Comparison of ENCODE assay signal across 8 cellular contexts in genomic region chr10:73625884-73626753, GRCh38. TPM values are rescaled to one million over a fixed set of nuclear protein-coding genes. Genes with fewer than 3 reads are reported as not detected.
DNase-seq lines count a peak whose midpoint lies in the region; ATAC-seq and TF ChIP-seq lines count a peak whose summit lies in the region.

No MANE protein-coding gene starts in this region.

- H2AFZ ChIP-seq in smooth muscle cell (ENCODE audit: low read depth) = peak overlapping the region; percentile 99

- H3K27me3 ChIP-seq in AG04450 (ENCODE audit: control insufficient read depth, insufficient read depth, low read length) (no peaks in the 10 kb centered on the region), smooth muscle cell (ENCODE audit: low read depth) (no peaks in the 10 kb centered on the region)

- H3F3A ChIP-seq in smooth muscle cell (ENCODE audit: low read depth) = no peaks in the 10 kb centered on the region

- peak overlapping the region; percentile 95 for H3K4me3 ChIP-seq in AG04450 (ENCODE audit: low read depth, low read length)
- H3K4me3 ChIP-seq in WI38 (ENCODE audit: low read depth, low read length) = peak overlapping the region; percentile 92
- peak overlapping the region; percentile 92 to 93 for H3K4me3 ChIP-seq in cardiac fibroblast (replicated peaks in 1 of 2; ENCODE audit: low read depth in 2 of 2, low read length in 2 of 2)
- peak overlapping the region; percentile 90 for H3K4me3 ChIP-seq in smooth muscle cell

- H3K9me3 Mint-ChIP-seq in immature natural killer cell = no peaks in the 10 kb centered on the region

- POLR2A ChIA-PET in AG04450 (lab: Yijun Ruan, JAX) = interaction anchor here (0.7 to 1.8 kb wide), 5 partner anchors 22 to 176 kb away, joined by 3 to 7 read pairs (median 4); partner anchors contain the start of gene PPP3CB

- peak overlapping the region; percentile 89 to 100 (median 98) for H3K27ac Mint-ChIP-seq in immature natural killer cell

- H3K4me1 Mint-ChIP-seq in immature natural killer cell = peaks cover 16 to 27% of the 10 kb centered on the region in 2 donors

- CTCF ChIA-PET in AG04450 (lab: Charles Lee) = interaction anchor here (1.4 to 3.2 kb wide), 2 partner anchors 97 kb away, joined by 16 to 17 read pairs; no protein-coding TSS in a partner anchor

- H4K20me1 ChIP-seq in smooth muscle cell (ENCODE audit: low read depth) = no peaks in the 10 kb centered on the region

- WGBS in smooth muscle cell (ENCODE audit: low lambda C conversion rate) = 6% methylated on average over 37 of the region's 42 CpGs

- peak overlapping the region; percentile 98 for H3K4me2 ChIP-seq in smooth muscle cell

- H3K27ac ChIP-seq in AG04450 (ENCODE audit: low read depth, low read length) (peak overlapping the region; percentile 85), smooth muscle cell (ENCODE audit: low read depth) (peak overlapping the region; percentile 85)

- no peaks in the 10 kb centered on the region for H3K79me2 ChIP-seq in smooth muscle cell (ENCODE audit: low read depth)

- TF ChIP-seq CTCF in AG04450 (IDR thresholded peaks at IDR 0.05; ENCODE audit: low read depth, low read length) (no peak), WI38 (IDR thresholded peaks at IDR 0.05; ENCODE audit: low read depth, low read length) (no peak), cardiac fibroblast (IDR thresholded peaks at IDR 0.05; ENCODE audit: low read depth, low read length) (no peak), smooth muscle cell (IDR thresholded peaks at IDR 0.05; ENCODE audit: borderline replicate concordance, insufficient read depth, poor library complexity, severe bottlenecking) (no peak)

- peak overlapping the region; percentile 93 to 99 (median 99) for H3K4me3 Mint-ChIP-seq in immature natural killer cell

- H3K36me3 ChIP-seq in smooth muscle cell (ENCODE audit: low read depth) = no peaks in the 10 kb centered on the region

- peak overlapping the region; percentile 98 for H3K9ac ChIP-seq in smooth muscle cell (ENCODE audit: low read depth)

- H3K9me3 ChIP-seq in AG04450 (ENCODE audit: control insufficient read depth, insufficient read depth, low read length) (no peaks in the 10 kb centered on the region; the same call in 1 of the 2 replicates), smooth muscle cell (replicated peaks; ENCODE audit: low read depth) (no peaks in the 10 kb centered on the region)

- peaks cover 6% of the 10 kb centered on the region for H3K4me1 ChIP-seq in smooth muscle cell (ENCODE audit: low read depth)

- DNase-seq in AG04450 (ENCODE audit: low read depth, low spot score) = peak; percentile 94
- peak; percentile 56 for DNase-seq in NCI-H2196 treated with DMSO at 0.1 percent for 48 hours (lab: John Stamatoyannopoulos, UW; ENCODE audit: unreplicated experiment)
- peak; percentile 98 to 99 for DNase-seq in cardiac fibroblast (ENCODE audit: low read depth in 2 of 2)
- peak; percentile 89 to 93 (median 92) for DNase-seq in immature natural killer cell
- DNase-seq in smooth muscle cell (lab: John Stamatoyannopoulos, UW; ENCODE audit: unreplicated experiment) = peak; percentile 69

- H3K27me3 Mint-ChIP-seq in immature natural killer cell (ENCODE audit: low read depth in 3 of 3) = peaks cover 1 to 8% (median 4%) of the 10 kb centered on the region in 3 donors

- peak; percentile 95 for ATAC-seq in GM18907 (IDR thresholded peaks at IDR 0.05; ENCODE audit: unreplicated experiment)
- ATAC-seq in HG03139 (IDR thresholded peaks at IDR 0.05; ENCODE audit: unreplicated experiment) = peak; percentile 97

- no peaks in the 10 kb centered on the region for H3K36me3 Mint-ChIP-seq in immature natural killer cell

RNA-seq across cellular contexts. Expression of gene MYOZ1, which starts 15.2 kb away (rescaled TPM):
- polyA plus RNA-seq in AG04450 (2011; rRNA removed) (not detected in 2 replicates), immature natural killer cell (not detected), smooth muscle cell (1.7 and 5.6 TPM in 2 replicates)
- not detected in 2 replicates for polyA minus RNA-seq in AG04450 (2011; rRNA and poly(A)+ RNA removed)
- 2.4 and 3.9 TPM in 2 replicates for total RNA-seq in smooth muscle cell

RNA-seq across cellular contexts. Expression of gene SYNPO2L, which starts 29.7 kb away (rescaled TPM):
- polyA plus RNA-seq in AG04450 (2011; rRNA removed) = 0.02 and 0.05 TPM in 2 replicates
- polyA minus RNA-seq in AG04450 (2011; rRNA and poly(A)+ RNA removed) = 0.05 and 0.13 TPM in 2 replicates
- not detected for polyA plus RNA-seq in immature natural killer cell
- total RNA-seq in smooth muscle cell = not detected in 2 replicates
- polyA plus RNA-seq in smooth muscle cell = 0.18 and 0.25 TPM in 2 replicates

RNA-seq across cellular contexts. Expression of gene USP54, which starts 35.0 kb away (rescaled TPM):
- polyA plus RNA-seq in AG04450 (2011; rRNA removed) (8.6 and 11.2 TPM in 2 replicates), immature natural killer cell (1 to 10 TPM in 1 of 3 donors, under 1 TPM in 1, not detected in 1; 0.48 to 1.6 TPM), smooth muscle cell (3.1 and 6.8 TPM in 2 replicates)
- 13.6 and 16.1 TPM in 2 replicates for polyA minus RNA-seq in AG04450 (2011; rRNA and poly(A)+ RNA removed)
- total RNA-seq in smooth muscle cell = 8.2 and 10.2 TPM in 2 replicates

Comparison
In these comparisons a context has a peak if more than half of its experiments do, and no peak if none do; other contexts are left out.
1. Peak in every context shown above with its lines: DNase-seq, ATAC-seq, H3K4me3 ChIP-seq and H3K27ac ChIP-seq.